In the genomic region with DNA sequence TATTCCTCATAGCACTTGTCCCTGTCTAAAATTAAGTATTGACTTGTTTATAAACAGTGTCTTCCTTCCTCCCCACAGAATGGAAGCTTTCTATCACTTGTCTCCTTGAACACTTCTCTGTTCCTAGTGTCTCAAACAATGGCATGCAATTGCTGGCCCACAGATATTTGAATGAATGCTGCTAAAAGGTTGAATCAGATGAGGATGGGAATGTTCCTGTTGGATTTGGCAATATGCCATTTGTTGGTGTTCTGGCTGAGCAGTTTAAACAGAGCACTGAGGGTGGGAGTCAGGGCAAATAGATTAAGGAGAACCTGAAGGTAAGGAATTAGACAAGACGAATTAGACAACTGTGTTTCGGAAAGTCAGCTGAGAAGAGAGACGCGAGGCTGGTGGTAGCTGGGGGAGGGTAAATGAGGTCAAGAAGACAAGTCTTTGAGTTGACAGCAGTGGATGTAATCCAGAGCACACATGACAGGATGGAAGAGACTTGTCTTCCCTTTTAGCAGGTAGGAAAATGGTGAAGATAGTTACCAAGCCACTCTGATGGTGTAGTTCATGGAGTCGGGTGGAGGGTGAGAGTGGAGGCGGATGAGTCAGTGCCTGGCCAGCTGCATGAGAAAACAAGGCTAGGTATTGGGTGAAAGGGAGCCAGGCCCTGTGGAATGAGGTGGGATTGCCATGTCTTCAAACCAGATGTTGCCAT, we compare ENCODE assay signal across 10 cellular contexts. TPM values are rescaled to one million over a fixed set of nuclear protein-coding genes. Genes with fewer than 3 reads are reported as not detected.
DNase-seq lines count a peak whose midpoint lies in the region; ATAC-seq and TF ChIP-seq lines count a peak whose summit lies in the region.
"Had no signal": no experiment of that assay in that cellular context is flagged by ENCODE, and none has a peak within 500 bp of the region (broad histone marks: within the 10 kb centered on the region; RNA-seq: fewer than 3 reads in every experiment).

No MANE protein-coding gene starts in this region.

- DNase-seq in AG04450 (ENCODE audit: low read depth, low spot score) (peak; percentile 32), GM04503 (ENCODE audit: low read depth) (peak; percentile 12), kidney epithelial cell (ENCODE audit: low read depth) (peak; percentile 57), NCI-H510A (lab: John Stamatoyannopoulos, UW) (no peak), HuH-7 (ENCODE audit: low spot score) (no peak), MV-4-11 (lab: John Stamatoyannopoulos, UW) (no peak)
- peak; percentile 16 for DNase-seq in activated naive CD4-positive, alpha-beta T cell treated with anti-CD3 and anti-CD28 coated beads, Interleukin-2, amount 50 U/mL, for 16 hours
- DNase-seq: nucleus accumbens had no signal

- no peaks in the 10 kb centered on the region for H3K36me3 ChIP-seq in kidney epithelial cell (ENCODE audit: control insufficient read depth, insufficient read depth, low read length)

- peak overlapping the region; percentile 63 for H3K27ac ChIP-seq in AG04450 (ENCODE audit: low read depth, low read length)

- CTCF ChIA-PET in AG04450 (lab: Charles Lee) = interaction anchor here (0.6 to 2.0 kb wide), 2 partner anchors 16 to 313 kb away, joined by 3 to 6 read pairs; no protein-coding TSS in a partner anchor

- no peaks in the 10 kb centered on the region for H3K9me3 ChIP-seq in AG04450 (ENCODE audit: control insufficient read depth, insufficient read depth, low read length)

- TF ChIP-seq CTCF in AG04450 (IDR thresholded peaks at IDR 0.05; ENCODE audit: low read depth, low read length) (no peak), kidney epithelial cell (IDR thresholded peaks at IDR 0.05; ENCODE audit: insufficient read depth, low read length, poor library complexity, severe bottlenecking) (no peak)

- POLR2A ChIA-PET in AG04450 (lab: Yijun Ruan, JAX) = no interaction called here

- H3K4me3 ChIP-seq in AG04450 (ENCODE audit: low read depth, low read length) = no peak overlapping the region
- H3K4me3 ChIP-seq in kidney epithelial cell (ENCODE audit: low read depth, low read length) = no peak overlapping the region

- H3K27me3 ChIP-seq in AG04450 (ENCODE audit: control insufficient read depth, insufficient read depth, low read length) (no peaks in the 10 kb centered on the region), kidney epithelial cell (ENCODE audit: control insufficient read depth, insufficient read depth, low read length) (no peaks in the 10 kb centered on the region)

- no peak for ATAC-seq in GM18858 (IDR thresholded peaks at IDR 0.05; ENCODE audit: unreplicated experiment)
- ATAC-seq: Right ventricle myocardium inferior had no signal

RNA-seq across cellular contexts. Expression of gene GNRH2, which starts 58.3 kb away (rescaled TPM):
- not detected in 2 replicates for polyA plus RNA-seq in AG04450 (2011; rRNA removed)
- 0.61 TPM in 1 of 2 replicates, not detected in the other for polyA minus RNA-seq in AG04450 (2011; rRNA and poly(A)+ RNA removed)
- 0.27 TPM in 1 of 2 replicates, not detected in the other for total RNA-seq in kidney epithelial cell
- total RNA-seq: Right ventricle myocardium inferior had no signal

Comparison
In these comparisons a context has a peak if more than half of its experiments do, and no peak if none do; other contexts are left out.
1. DNase-seq: peak in AG04450 (single experiment), GM04503 (single experiment), activated naive CD4-positive, alpha-beta T cell treated with anti-CD3 and anti-CD28 coated beads, Interleukin-2, amount 50 U/mL, for 16 hours (single experiment) and kidney epithelial cell (single experiment); none in NCI-H510A (single experiment), HuH-7 (single experiment) and MV-4-11 (single experiment).